In the genomic region with DNA sequence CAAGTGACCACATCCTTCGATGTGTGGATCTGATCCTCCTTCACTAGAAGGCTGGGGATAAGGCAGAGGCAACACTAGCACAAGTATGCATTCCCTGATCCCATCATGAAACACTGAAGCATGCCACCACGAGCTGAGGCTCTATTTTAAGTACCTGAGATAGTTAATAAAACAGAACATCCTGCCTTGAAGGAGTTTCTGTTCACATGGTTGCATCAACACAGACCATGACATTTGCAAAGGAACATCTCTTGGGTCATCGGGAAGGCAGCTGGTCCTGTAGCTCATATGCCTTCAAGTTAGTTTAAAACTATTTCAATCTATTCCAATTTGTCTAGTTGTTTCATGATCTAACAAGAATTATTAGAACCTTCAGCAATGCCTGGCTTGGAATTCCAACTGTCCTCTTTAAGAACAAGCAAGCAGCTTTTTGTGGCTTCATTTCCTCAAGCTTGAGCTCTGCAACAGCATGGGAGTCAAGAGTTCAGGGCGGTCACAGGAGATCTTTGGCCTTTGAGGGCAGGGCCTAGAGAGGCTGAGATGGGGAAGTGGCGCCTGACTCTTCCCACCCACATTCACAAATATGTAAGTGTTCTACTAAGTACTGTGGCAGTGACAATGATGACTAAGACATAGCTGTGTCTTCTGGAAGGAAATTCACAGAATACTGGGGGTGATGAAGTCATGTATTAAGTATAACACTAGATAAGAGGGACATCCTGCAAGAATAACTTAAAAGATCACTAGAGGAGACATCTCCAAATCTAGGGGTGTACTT, we compare ENCODE assay signal across 9 cellular contexts. TPM values are rescaled to one million over a fixed set of nuclear protein-coding genes. Genes with fewer than 3 reads are reported as not detected.
DNase-seq lines count a peak whose midpoint lies in the region; ATAC-seq and TF ChIP-seq lines count a peak whose summit lies in the region.
"Had no signal": no experiment of that assay in that cellular context is flagged by ENCODE, and none has a peak within 500 bp of the region (broad histone marks: within the 10 kb centered on the region; RNA-seq: fewer than 3 reads in every experiment).

No MANE protein-coding gene starts in this region.

- ATAC-seq in GM18858 (IDR thresholded peaks at IDR 0.05; ENCODE audit: unreplicated experiment): peak; percentile 69
- peak; percentile 85 for ATAC-seq in sciatic nerve
- ATAC-seq in GM19452 (IDR thresholded peaks at IDR 0.05; ENCODE audit: unreplicated experiment): no peak

- no peak for TF ChIP-seq POLR2A in NB4 (IDR thresholded peaks at IDR 0.05; ENCODE audit: extremely low read depth, insufficient read length)

- no peak overlapping the region for H3K4me3 ChIP-seq in NB4 (ENCODE audit: low read depth, low read length)

- DNase-seq in NB4 (ENCODE audit: low read depth): peak; percentile 23
- peak; percentile 68 for DNase-seq in fibroblast of gingiva (ENCODE audit: low read depth)
- DNase-seq in sciatic nerve (ENCODE audit: low spot score): no peak
- no peak for DNase-seq in activated CD4-positive, alpha-beta T cell treated with anti-CD3 and anti-CD28 coated beads, Interleukin-2, amount 50 U/mL, for 4 hours
- DNase-seq in epidermal melanocyte (ENCODE audit: insufficient read length, low spot score): no peak
- DNase-seq in DMS79 (lab: John Stamatoyannopoulos, UW): no peak
- DNase-seq: NCI-H1417 had no signal

- no peak for TF ChIP-seq CTCF in NB4 (IDR thresholded peaks at IDR 0.05; ENCODE audit: low read depth, low read length)

- intact Hi-C loops in sciatic nerve (cut with DNase I): no loop called here

RNA-seq across cellular contexts. Expression of gene RND3, which starts 15.2 kb away (rescaled TPM):
- 56.9 TPM for total RNA-seq in sciatic nerve

Comparison
In these comparisons a context has a peak if more than half of its experiments do, and no peak if none do; other contexts are left out.
1. DNase-seq: peak in NB4 (single experiment) and fibroblast of gingiva (single experiment); none in sciatic nerve (single experiment), activated CD4-positive, alpha-beta T cell treated with anti-CD3 and anti-CD28 coated beads, Interleukin-2, amount 50 U/mL, for 4 hours (0 of 2), epidermal melanocyte (single experiment) and DMS79 (single experiment).